In the genomic region with DNA sequence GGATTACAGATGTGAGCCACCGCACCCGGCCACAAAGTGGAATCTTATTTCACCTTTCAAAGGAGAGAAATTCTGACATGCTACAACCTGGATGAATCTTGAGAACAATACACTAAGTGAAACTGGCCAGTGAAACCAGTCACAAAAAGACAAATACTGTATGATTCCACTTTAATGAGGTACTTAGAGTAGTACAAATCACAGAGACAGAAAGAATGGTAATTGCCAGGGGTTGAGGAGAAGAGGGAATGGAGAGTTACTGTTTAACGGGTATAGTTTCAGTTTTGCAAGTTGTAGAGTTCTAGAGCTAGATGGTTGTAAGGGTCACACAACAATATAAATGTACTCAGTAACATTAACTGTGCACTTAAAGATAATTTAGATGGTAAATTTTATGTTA, we compare ENCODE assay signal across 14 cellular contexts. TPM values are rescaled to one million over a fixed set of nuclear protein-coding genes. Genes with fewer than 3 reads are reported as not detected.
DNase-seq lines count a peak whose midpoint lies in the region; ATAC-seq and TF ChIP-seq lines count a peak whose summit lies in the region.
"Had no signal": no experiment of that assay in that cellular context is flagged by ENCODE, and none has a peak within 500 bp of the region (broad histone marks: within the 10 kb centered on the region; RNA-seq: fewer than 3 reads in every experiment).

No MANE protein-coding gene starts in this region.

- H3K27me3 ChIP-seq in KMS-11 (ENCODE audit: insufficient read depth, low read depth) (no peaks in the 10 kb centered on the region), psoas muscle (ENCODE audit: insufficient read depth in 3 of 3, low read length in 2 of 3) (no peaks in the 10 kb centered on the region), hepatocyte (no peaks in the 10 kb centered on the region)
- H3K27me3 ChIP-seq: BLaER1 treated with 17β-estradiol and CSF1 and Interleukin-3, amounts not matched to agents 10 nM and 100 nM had no signal

- H3K36me3 ChIP-seq in KMS-11 (ENCODE audit: insufficient read depth) (no peaks in the 10 kb centered on the region), psoas muscle (ENCODE audit: insufficient read depth in 1 of 2, low read depth in 1 of 2) (peaks cover 0 to 3% of the 10 kb centered on the region in 2 donors), hepatocyte (replicated peaks; ENCODE audit: insufficient read depth, low read depth) (no peaks in the 10 kb centered on the region)

- H3K27me3 Mint-ChIP-seq in immature natural killer cell (ENCODE audit: low read depth in 3 of 3) (peaks cover 1 to 6% (median 1%) of the 10 kb centered on the region in 3 donors), HFFc6 (ENCODE audit: insufficient read depth) (peaks cover 1% of the 10 kb centered on the region; the same call in 1 of the 2 replicates)
- H3K27me3 Mint-ChIP-seq: CD4-positive, CD25-positive, alpha-beta regulatory T cell had no signal

- 52 to 70% (median 56%) methylated on average over 3 of the region's 3 CpGs for WGBS in psoas muscle, 3 donors
- WGBS in hepatocyte (ENCODE audit: low lambda C conversion rate, missing lambda C conversion rate), result 88% methylated on average over 3 of the region's 3 CpGs

- intact Hi-C loops in psoas muscle (cut with DNase I) (no loop called here), sciatic nerve (cut with DNase I) (no loop called here)

- H3K9me2 ChIP-seq in hepatocyte (replicated peaks; ENCODE audit: insufficient read depth), result no peaks in the 10 kb centered on the region

- H3K27ac ChIP-seq in KMS-11 (peak overlapping the region; percentile 23; the same call in 1 of the 2 replicates), psoas muscle (peak overlapping the region; percentile 72), hepatocyte (no peak overlapping the region)
- H3K27ac ChIP-seq: BLaER1 treated with 17β-estradiol and CSF1 and Interleukin-3, amounts not matched to agents 10 nM and 100 nM had no signal

- H3K4me2 ChIP-seq in KMS-11 (peak overlapping the region; percentile 54), hepatocyte (no peak overlapping the region)
- H3K4me2 ChIP-seq: BLaER1 treated with 17β-estradiol and CSF1 and Interleukin-3, amounts not matched to agents 10 nM and 100 nM; GM23338 had no signal

- H3K9me3 Mint-ChIP-seq in immature natural killer cell, result no peaks in the 10 kb centered on the region
- no peaks in the 10 kb centered on the region for H3K9me3 Mint-ChIP-seq in HFFc6
- H3K9me3 Mint-ChIP-seq: CD4-positive, CD25-positive, alpha-beta regulatory T cell had no signal

- H3K9ac ChIP-seq in KMS-11, result no peak overlapping the region
- H3K9ac ChIP-seq: BLaER1 treated with 17β-estradiol and CSF1 and Interleukin-3, amounts not matched to agents 10 nM and 100 nM had no signal

- H3K9me3 ChIP-seq in psoas muscle (no peaks in the 10 kb centered on the region), hepatocyte (ENCODE audit: low read depth) (no peaks in the 10 kb centered on the region)

- H3K4me3 Mint-ChIP-seq in immature natural killer cell, result no peak overlapping the region
- H3K4me3 Mint-ChIP-seq in HFFc6, result no peak overlapping the region
- H3K4me3 Mint-ChIP-seq: CD4-positive, CD25-positive, alpha-beta regulatory T cell; GM23338; H9 had no signal

- H3K4me1 Mint-ChIP-seq in immature natural killer cell (peaks cover 40 to 80% of the 10 kb centered on the region in 2 donors), HFFc6 (ENCODE audit: low read depth) (peaks cover 7% of the 10 kb centered on the region; the same call in 1 of the 2 replicates)

- H3K4me3 ChIP-seq in GM12865 (ENCODE audit: low read depth, low read length) (no peak overlapping the region), KMS-11 (IDR thresholded peaks at IDR 0.05; ENCODE audit: insufficient read depth, low read depth, low read length) (no peak overlapping the region), psoas muscle (peak overlapping the region; percentile 39), hepatocyte (no peak overlapping the region)
- H3K4me3 ChIP-seq: BLaER1 treated with 17β-estradiol and CSF1 and Interleukin-3, amounts not matched to agents 10 nM and 100 nM; GM23338 had no signal

- TF ChIP-seq CTCF in GM12865 (IDR thresholded peaks at IDR 0.05; ENCODE audit: insufficient read depth, low read depth, low read length, missing control alignments) (no peak), KMS-11 (conservative IDR thresholded peaks at IDR 0.05; ENCODE audit: low read depth, low read length) (no peak), psoas muscle (IDR thresholded peaks at IDR 0.05) (no peak), hepatocyte (IDR thresholded peaks at IDR 0.05; ENCODE audit: poor library complexity) (no peak), HFFc6 (IDR thresholded peaks at IDR 0.05) (no peak)

- H2AFZ ChIP-seq in KMS-11 (ENCODE audit: low read depth) (no peak overlapping the region), hepatocyte (no peak overlapping the region)
- H2AFZ ChIP-seq: GM23338 had no signal

- H3K79me2 ChIP-seq in KMS-11 (ENCODE audit: insufficient read depth, low read depth) (peaks cover 17% of the 10 kb centered on the region; the same call in 1 of the 2 replicates), hepatocyte (peaks cover 98% of the 10 kb centered on the region)

- DNase-seq in GM12865 (ENCODE audit: low read depth) (peak; percentile 9), immature natural killer cell (no peak), psoas muscle (no peak), sciatic nerve (ENCODE audit: low spot score) (no peak), hepatocyte (ENCODE audit: low spot score) (no peak), HFFc6 (no peak)
- DNase-seq: ACHN; Calu3; CD4-positive, CD25-positive, alpha-beta regulatory T cell; DMS 273 treated with DMSO at 0.1 percent for 48 hours; H9 had no signal

- H3K36me3 Mint-ChIP-seq in immature natural killer cell (peaks cover 0 to 5% (median 0%) of the 10 kb centered on the region in 3 donors), HFFc6 (ENCODE audit: low read depth) (peaks cover 5% of the 10 kb centered on the region; the same call in 1 of the 2 replicates)

- H4K20me1 ChIP-seq in KMS-11 (ENCODE audit: insufficient read depth) (peaks cover 4% of the 10 kb centered on the region; the same call in 1 of the 2 replicates), hepatocyte (ENCODE audit: insufficient read depth, poor library complexity, severe bottlenecking) (peaks cover 38% of the 10 kb centered on the region)

- ATAC-seq in psoas muscle (no peak), sciatic nerve (no peak)
- ATAC-seq: GM23338 had no signal

- H3K4me1 ChIP-seq in KMS-11 (ENCODE audit: low read depth, poor library complexity, severe bottlenecking) (peaks cover 26% of the 10 kb centered on the region), psoas muscle (peaks cover 62% of the 10 kb centered on the region), hepatocyte (ENCODE audit: insufficient read depth) (no peaks in the 10 kb centered on the region)

- H3K27ac Mint-ChIP-seq in immature natural killer cell (peak overlapping the region in 5 of 6 donors; percentile 3 to 79 (median 49)), HFFc6 (no peak overlapping the region)
- H3K27ac Mint-ChIP-seq: GM23338, H9 had no signal

RNA-seq across cellular contexts. Expression of a gene that starts 33.4 kb away (rescaled TPM):
- 10 to 100 TPM in 1 of 3 donors, 1 to 10 TPM in 2; 4.6 to 11.3 (median 4.7) TPM for polyA plus RNA-seq in immature natural killer cell
- 10 to 100 TPM; 36.7 to 49.4 (median 43.2) TPM for total RNA-seq in psoas muscle
- polyA plus RNA-seq in psoas muscle, result 10 to 100 TPM; 28.6 to 52.1 (median 44.2) TPM
- 79.3 TPM for total RNA-seq in sciatic nerve
- total RNA-seq in hepatocyte, result 47.3 and 50.7 TPM in 2 replicates
- polyA plus RNA-seq in hepatocyte, result 10.4 and 12.4 TPM in 2 replicates
- 10 to 100 TPM; 38.9 to 50.1 (median 44.9) TPM for total RNA-seq in HFFc6 (2021; fragmentation: NEBNext Ultra II Directional; extraction: Animal tissue kit (Norgen Biotek cat#: 25700))
